8 cellular contexts compared by ENCODE assay signal in genomic region chr12:92143280-92143679, GRCh38. TPM values are rescaled to one million over a fixed set of nuclear protein-coding genes. Genes with fewer than 3 reads are reported as not detected.
DNase-seq lines count a peak whose midpoint lies in the region; ATAC-seq and TF ChIP-seq lines count a peak whose summit lies in the region.

No MANE protein-coding gene starts in this region.

- peaks cover 0 to 12% (median 0%) of the 10 kb centered on the region in 9 donors for H3K9me3 Mint-ChIP-seq in naive thymus-derived CD8-positive, alpha-beta T cell

- H3K36me3 Mint-ChIP-seq in naive thymus-derived CD8-positive, alpha-beta T cell, result peaks cover 60 to 73% (median 70%) of the 10 kb centered on the region in 3 donors

- H3K27ac ChIP-seq in KOPT-K1 (ENCODE audit: low read depth, low read length, poor library complexity, severe bottlenecking), result peak overlapping the region; percentile 86
- peak overlapping the region; percentile 99 for H3K27ac ChIP-seq in colonic mucosa

- H3K4me3 ChIP-seq in BE2C (ENCODE audit: low read depth, low read length) (peak overlapping the region; percentile 95), colonic mucosa (peak overlapping the region; percentile 82)

- H3K9ac ChIP-seq in colonic mucosa (ENCODE audit: low read depth in 2 of 2, low read length in 2 of 2), result peak overlapping the region; percentile 53 to 99

- intact Hi-C loops in colonic mucosa (cut with DNase I), result loop anchor here (5.0 kb wide), 2 partner anchors 71 to 331 kb away; no protein-coding TSS in a partner anchor

- peak overlapping the region; percentile 89 to 100 (median 98) for H3K4me3 Mint-ChIP-seq in naive thymus-derived CD8-positive, alpha-beta T cell

- H3K36me3 ChIP-seq in BE2C, result peaks cover 19% of the 10 kb centered on the region
- H3K36me3 ChIP-seq in KOPT-K1 (ENCODE audit: insufficient read depth, low read length), result peaks cover 51% of the 10 kb centered on the region
- no peaks in the 10 kb centered on the region for H3K36me3 ChIP-seq in colonic mucosa

- H3K27me3 ChIP-seq in BE2C (no peaks in the 10 kb centered on the region), colonic mucosa (no peaks in the 10 kb centered on the region)

- POLR2A ChIA-PET in naive thymus-derived CD8-positive, alpha-beta T cell (lab: Charles Lee), result interaction anchor here (0.6 to 7.8 kb wide), 35 partner anchors 11 to 1324 kb away, joined by 3 to 283 read pairs (median 12); partner anchors contain the start of gene MRPL42

- H3K27me3 Mint-ChIP-seq in naive thymus-derived CD8-positive, alpha-beta T cell, result peaks cover 0 to 4% (median 0%) of the 10 kb centered on the region in 5 donors

- TF ChIP-seq CTCF in BE2C (IDR thresholded peaks at IDR 0.05; ENCODE audit: low read depth, low read length) (no peak), colonic mucosa (IDR thresholded peaks at IDR 0.05) (no peak)

- ATAC-seq in naive thymus-derived CD8-positive, alpha-beta T cell, result no peak
- ATAC-seq in HG03039 (IDR thresholded peaks at IDR 0.05; ENCODE audit: unreplicated experiment) (no peak), GM21423 (IDR thresholded peaks at IDR 0.05; ENCODE audit: unreplicated experiment) (no peak)

- DNase-seq in BE2C (no peak), colonic mucosa (no peak), mucosa of gallbladder (ENCODE audit: low spot score) (no peak), middle frontal gyrus (ENCODE audit: extremely low spot score, low spot score) (no peak)
- no peak for DNase-seq in naive thymus-derived CD8-positive, alpha-beta T cell

- peaks cover 12 to 31% (median 20%) of the 10 kb centered on the region in 4 donors for H3K4me1 Mint-ChIP-seq in naive thymus-derived CD8-positive, alpha-beta T cell

- peak overlapping the region; percentile 91 to 100 (median 99) for H3K27ac Mint-ChIP-seq in naive thymus-derived CD8-positive, alpha-beta T cell

- H3K4me1 ChIP-seq in BE2C, result no peaks in the 10 kb centered on the region
- peaks cover 6% of the 10 kb centered on the region for H3K4me1 ChIP-seq in colonic mucosa

- no peaks in the 10 kb centered on the region for H3K9me3 ChIP-seq in BE2C
- H3K9me3 ChIP-seq in KOPT-K1 (ENCODE audit: insufficient read depth, low read length, poor library complexity, severe bottlenecking), result no peaks in the 10 kb centered on the region
- H3K9me3 ChIP-seq in colonic mucosa, result no peaks in the 10 kb centered on the region

RNA-seq across cellular contexts. Expression of gene BTG1, which starts 2.4 kb away (rescaled TPM):
- 51.7 TPM for polyA plus RNA-seq in BE2C (2012; ENCODE audit: insufficient read depth, insufficient read length, low read depth)
- total RNA-seq in colonic mucosa (100 to 1,000 TPM in 1 of 2 donors, 10 to 100 TPM in 1; 87.1 to 152 TPM), mucosa of gallbladder (235 TPM)
- 100 to 1,000 TPM; 537 to 544 TPM for total RNA-seq in naive thymus-derived CD8-positive, alpha-beta T cell
- polyA plus RNA-seq in naive thymus-derived CD8-positive, alpha-beta T cell, result 100 to 1,000 TPM; 705 to 889 (median 719) TPM
